Comparison of ENCODE assay signal across 8 cellular contexts in the genomic region with DNA sequence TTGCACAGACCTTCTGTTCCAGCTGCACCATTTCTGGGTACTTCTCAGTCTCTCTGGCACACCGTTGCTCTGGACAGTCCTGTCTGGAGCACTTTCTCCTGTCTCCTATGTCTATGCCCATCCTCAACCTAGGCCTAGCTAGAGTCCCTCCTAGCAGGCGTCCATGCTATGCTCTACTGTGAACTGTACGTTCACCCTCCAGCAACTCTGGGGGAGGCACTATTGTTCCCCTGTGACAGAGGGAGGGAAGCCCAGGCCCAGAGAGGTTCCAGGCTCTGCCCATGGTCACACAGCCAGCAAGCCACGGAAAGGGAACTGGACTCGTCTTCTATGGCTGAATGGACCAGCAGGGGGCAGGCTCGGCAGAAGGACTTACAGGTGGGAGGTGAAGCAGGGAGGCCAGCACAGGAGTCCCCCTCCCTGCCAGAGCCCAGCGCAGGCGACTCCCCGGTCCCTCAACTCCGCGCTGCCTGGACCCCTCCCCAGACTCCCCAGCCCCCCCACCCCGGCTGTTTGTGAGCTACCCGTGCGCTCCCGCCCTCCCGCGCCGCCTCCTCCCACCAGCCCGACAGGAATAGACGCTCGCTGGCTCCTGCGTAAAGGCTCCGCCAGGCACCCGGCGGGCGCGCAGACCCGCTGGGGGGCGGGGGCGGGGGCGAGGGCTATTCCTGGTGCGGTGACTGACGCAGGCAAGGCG. TPM values are rescaled to one million over a fixed set of nuclear protein-coding genes. Genes with fewer than 3 reads are reported as not detected.
A peak's percentile ranks its signal among the peaks of the same experiment; 100 is the strongest.
DNase-seq lines count a peak whose midpoint lies in the region; ATAC-seq lines count a peak whose summit lies in the region.

No MANE protein-coding gene starts in this region.

- H3K9me3 ChIP-seq in CD8-positive, alpha-beta memory T cell (ENCODE audit: low read length), result no peaks in the 10 kb centered on the region
- H3K9me3 ChIP-seq in iPS-18a (ENCODE audit: control insufficient read depth, low read depth, low read length), result no peaks in the 10 kb centered on the region

- H3K27ac ChIP-seq in CD8-positive, alpha-beta memory T cell (ENCODE audit: low read depth, low read length), result no peak overlapping the region
- H3K27ac ChIP-seq in angular gyrus (ENCODE audit: low read depth, low read length), result peak overlapping the region; percentile 46
- peak overlapping the region; percentile 61 for H3K27ac ChIP-seq in iPS-18a (ENCODE audit: low read length)

- peaks cover 12 to 18% (median 15%) of the 10 kb centered on the region in 3 donors for H3K4me1 Mint-ChIP-seq in CD8-positive, alpha-beta memory T cell

- peak; percentile 13 to 64 (median 17) for DNase-seq in CD8-positive, alpha-beta memory T cell
- DNase-seq in HUDEP-2 (lab: John Stamatoyannopoulos, UW; ENCODE audit: unreplicated experiment in 76 of 76), result peak in 60 of 76 experiments; percentile 15 to 72 (median 44)
- DNase-seq in SW480 (ENCODE audit: low spot score), result peak; percentile 63
- DNase-seq in stimulated activated CD4-positive, alpha-beta T cell treated with anti-CD3 and anti-CD28 coated beads, Interleukin-12 subunit alpha, Interleukin-12 subunit beta, amount 100 ng/mL, for 4 hours, result peak; percentile 58

- ATAC-seq in GM21360 (IDR thresholded peaks at IDR 0.05; ENCODE audit: unreplicated experiment) (no peak), GM18519 (IDR thresholded peaks at IDR 0.05; ENCODE audit: low FRiP score, unreplicated experiment) (no peak)

- POLR2A ChIA-PET in CD8-positive, alpha-beta memory T cell (lab: Charles Lee), result no interaction called here

- peak overlapping the region; percentile 47 for H3K9ac ChIP-seq in iPS-18a (ENCODE audit: low read length)

- H3K27me3 ChIP-seq in CD8-positive, alpha-beta memory T cell (ENCODE audit: insufficient read depth, low read length, poor library complexity, severe bottlenecking), result peaks cover 15% of the 10 kb centered on the region
- peaks cover 11% of the 10 kb centered on the region for H3K27me3 ChIP-seq in iPS-18a (ENCODE audit: control insufficient read depth, insufficient read depth, low read length)

- H3K36me3 Mint-ChIP-seq in CD8-positive, alpha-beta memory T cell, result no peaks in the 10 kb centered on the region

- peak overlapping the region; percentile 54 to 84 (median 71) for H3K4me3 Mint-ChIP-seq in CD8-positive, alpha-beta memory T cell

- H3K27ac Mint-ChIP-seq in CD8-positive, alpha-beta memory T cell, result peak overlapping the region in 1 of 8 donors; percentile 15

- no peak overlapping the region for H3K4me3 ChIP-seq in CD8-positive, alpha-beta memory T cell (ENCODE audit: low read length)
- H3K4me3 ChIP-seq in iPS-18a (ENCODE audit: low read length), result peak overlapping the region; percentile 59

- peaks cover 36 to 54% of the 10 kb centered on the region in 2 donors for H3K27me3 Mint-ChIP-seq in CD8-positive, alpha-beta memory T cell

- H3K36me3 ChIP-seq in CD8-positive, alpha-beta memory T cell (ENCODE audit: insufficient read depth, low read length), result no peaks in the 10 kb centered on the region
- H3K36me3 ChIP-seq in iPS-18a (ENCODE audit: control insufficient read depth, low read depth, low read length), result peaks cover 2% of the 10 kb centered on the region

- no peaks in the 10 kb centered on the region for H3K9me3 Mint-ChIP-seq in CD8-positive, alpha-beta memory T cell

- peaks cover 14% of the 10 kb centered on the region for H3K4me1 ChIP-seq in CD8-positive, alpha-beta memory T cell (ENCODE audit: insufficient read depth, low read length)
- H3K4me1 ChIP-seq in iPS-18a (ENCODE audit: control insufficient read depth, low read depth, low read length), result peaks cover 42% of the 10 kb centered on the region

- CTCF ChIA-PET in CD8-positive, alpha-beta memory T cell (lab: Charles Lee), result interaction anchor here (1.1 to 1.6 kb wide), 2 partner anchors 31 to 93 kb away, joined by 3 read pairs; no protein-coding TSS in a partner anchor

RNA-seq across cellular contexts. Expression of a gene that starts 1.7 kb away (rescaled TPM):
- total RNA-seq in CD8-positive, alpha-beta memory T cell, result not detected
- polyA plus RNA-seq in CD8-positive, alpha-beta memory T cell, result not detected
